Comparison of ENCODE assay signal across 1 cellular context in genomic region chr2:55781542-55781941, GRCh38.
TF ChIP-seq lines count a peak whose summit lies in the region.

No MANE protein-coding gene starts in this region.

TF ChIP-seq in A549, 52 proteins besides CTCF, POLR2A, EP300 and RAD21 (continued from another document):
- no peak for TF ChIP-seq FOSL2 (IDR thresholded peaks at IDR 0.05)
- no peak for TF ChIP-seq FOSL2 (CRISPR knock-in tag; IDR thresholded peaks at IDR 0.05)
- TF ChIP-seq TP53 (CRISPR knock-in tag; IDR thresholded peaks at IDR 0.05), result no peak
- TF ChIP-seq FOSB (CRISPR knock-in tag; IDR thresholded peaks at IDR 0.05), result no peak
- TF ChIP-seq CHD2 (IDR thresholded peaks at IDR 0.05; ENCODE audit: low read length, partially characterized antibody), result no peak
TF ChIP-seq in A549: peak in this region for 0.
